ENCODE assay signal across 1 cellular context in genomic region chr5:181131514-181131913, GRCh38.
A peak's percentile ranks its signal among the peaks of the same experiment; 100 is the strongest.
TF ChIP-seq lines count a peak whose summit lies in the region.

No MANE protein-coding gene starts in this region.

TF ChIP-seq in K562, 482 proteins besides CTCF, POLR2A, EP300 and RAD21 (continues in another document):
- TF ChIP-seq SRSF7 (optimal IDR thresholded peaks at IDR 0.05; ENCODE audit: low read depth, low read length) (no peak), ZBTB5 (IDR thresholded peaks at IDR 0.05) (0 out of 2 replicates have a peak, but pooled peaks have one; percentile 18), ZNF592 (IDR thresholded peaks at IDR 0.05) (peak; percentile 31; the same call in 1 of the 2 replicates), EHMT2 (IDR thresholded peaks at IDR 0.05) (peak; percentile 85), ARID1B (IDR thresholded peaks at IDR 0.05) (peak; percentile 33; the same call in 1 of the 2 replicates), CREBBP (IDR thresholded peaks at IDR 0.05; ENCODE audit: low read depth, low read length) (no peak), GABPA (tag; conservative IDR thresholded peaks at IDR 0.05; ENCODE audit: low read depth) (0 out of 2 replicates have a peak, but pooled peaks have one; percentile 33), NR2C1 (IDR thresholded peaks at IDR 0.05) (peak; percentile 61), NR2C1 (tag; IDR thresholded peaks at IDR 0.05) (no peak), HDGF (IDR thresholded peaks at IDR 0.05) (peak; percentile 51; the same call in 1 of the 2 replicates), HDAC3 (IDR thresholded peaks at IDR 0.05; ENCODE audit: borderline replicate concordance, partially characterized antibody) (no peak), MLLT1 (IDR thresholded peaks at IDR 0.05) (peak in 1 of 2 experiments; percentile 40; a peak in 1 of 4 replicates), SPI1 (IDR thresholded peaks at IDR 0.05; ENCODE audit: borderline replicate concordance, low read depth, low read length) (peak; percentile 61; the same call in 1 of the 2 replicates), MGA (IDR thresholded peaks at IDR 0.05) (peak; percentile 18; the same call in 1 of the 2 replicates), NFRKB (IDR thresholded peaks at IDR 0.05; ENCODE audit: low read depth) (peak; percentile 82), ZNF407 (IDR thresholded peaks at IDR 0.05; ENCODE audit: low read depth) (no peak), NR2C2 (CRISPR knock-in tag; IDR thresholded peaks at IDR 0.05) (no peak), NR2C2 (tag; IDR thresholded peaks at IDR 0.05) (peak; percentile 47; the same call in 1 of the 2 replicates), ZNF384 (IDR thresholded peaks at IDR 0.05; ENCODE audit: low read depth, low read length) (no peak), SMARCE1 (IDR thresholded peaks at IDR 0.05) (peak; percentile 42; the same call in 1 of the 2 replicates), ZNF3 (CRISPR knock-in tag; IDR thresholded peaks at IDR 0.05) (no peak), FOXJ3 (CRISPR knock-in tag; IDR thresholded peaks at IDR 0.05) (no peak), NBN (IDR thresholded peaks at IDR 0.05; ENCODE audit: low read depth) (peak; percentile 49; the same call in 1 of the 2 replicates)
